In the genomic region with DNA sequence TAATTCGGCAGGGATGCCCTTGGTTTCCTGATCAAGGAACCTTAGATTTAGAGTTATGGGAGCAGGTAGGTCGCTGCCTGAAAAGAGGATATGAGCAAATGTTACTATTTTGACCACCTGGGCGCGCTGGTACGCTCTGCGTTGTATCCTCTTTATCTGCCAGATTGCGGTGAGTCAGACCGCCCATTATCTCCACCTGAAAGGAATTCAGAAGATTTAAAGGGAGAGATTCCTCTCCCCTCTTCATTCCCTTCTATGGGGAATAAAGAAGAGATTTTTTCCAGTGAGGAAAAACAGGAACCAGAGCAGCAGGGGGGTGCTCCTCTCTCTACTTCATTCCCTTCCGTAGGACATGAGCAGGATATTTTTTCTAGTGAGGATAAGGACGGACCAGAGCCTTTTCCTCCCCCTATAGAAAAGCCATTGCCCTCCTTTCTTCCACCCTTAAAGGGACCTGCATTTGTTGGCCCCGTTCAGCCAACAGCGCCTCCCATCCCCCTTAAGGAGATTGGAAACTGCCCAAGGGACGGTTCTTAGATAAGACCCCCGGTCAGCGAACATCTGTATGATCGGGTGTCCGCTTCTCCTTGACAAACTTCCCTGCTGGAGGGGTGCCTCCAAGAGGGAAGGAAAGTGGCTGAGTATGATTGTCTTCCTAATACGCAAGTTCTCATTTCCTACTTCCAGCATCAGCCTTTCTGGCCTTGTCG, we compare ENCODE assay signal across 8 cellular contexts. TPM values are rescaled to one million over a fixed set of nuclear protein-coding genes. Genes with fewer than 3 reads are reported as not detected.
DNase-seq lines count a peak whose midpoint lies in the region; ATAC-seq lines count a peak whose summit lies in the region.

No MANE protein-coding gene starts in this region.

- H3K4me3 Mint-ChIP-seq in activated CD4-positive, alpha-beta T cell treated with anti-CD3 and anti-CD28 coated beads, Interleukin-2, amount 10 ng/mL, durations not matched to agents 7 days and 5 days = peak overlapping the region; percentile 61

- no peaks in the 10 kb centered on the region for H3K9me3 Mint-ChIP-seq in activated CD4-positive, alpha-beta T cell treated with anti-CD3 and anti-CD28 coated beads, Interleukin-2, amount 10 ng/mL, durations not matched to agents 7 days and 5 days

- ATAC-seq in HG03159 (IDR thresholded peaks at IDR 0.05; ENCODE audit: unreplicated experiment) (peak; percentile 47), left ventricle myocardium superior (peak; percentile 63)

- no peaks in the 10 kb centered on the region for H3K27me3 ChIP-seq in skeletal muscle tissue (ENCODE audit: control insufficient read depth in 3 of 3, insufficient read depth in 3 of 3, low read length in 3 of 3)
- H3K27me3 ChIP-seq in SJCRH30 = 0 out of 2 replicates have a peak, but pooled peaks cover 3% of the 10 kb centered on the region

- H3K9me3 ChIP-seq in skeletal muscle tissue (ENCODE audit: control insufficient read depth in 3 of 3, low read length in 3 of 3) = no peaks in the 10 kb centered on the region
- no peaks in the 10 kb centered on the region for H3K9me3 ChIP-seq in SJCRH30 (replicated peaks)

- H3K4me3 ChIP-seq in skeletal muscle tissue (ENCODE audit: low read length in 3 of 3) = peak overlapping the region in 2 of 3 donors; percentile 31 to 42
- no peak overlapping the region for H3K4me3 ChIP-seq in SJCRH30

- no peaks in the 10 kb centered on the region for H3K36me3 Mint-ChIP-seq in activated CD4-positive, alpha-beta T cell treated with anti-CD3 and anti-CD28 coated beads, Interleukin-2, amount 10 ng/mL, durations not matched to agents 7 days and 5 days (ENCODE audit: low read depth)

- no peak overlapping the region for H3K9ac ChIP-seq in skeletal muscle tissue (ENCODE audit: low read depth in 1 of 3, low read length in 3 of 3)

- H3K27me3 Mint-ChIP-seq in activated CD4-positive, alpha-beta T cell treated with anti-CD3 and anti-CD28 coated beads, Interleukin-2, amount 10 ng/mL, durations not matched to agents 7 days and 5 days = peaks cover 23% of the 10 kb centered on the region

- no peak overlapping the region for H3K27ac Mint-ChIP-seq in activated CD4-positive, alpha-beta T cell treated with anti-CD3 and anti-CD28 coated beads, Interleukin-2, amount 10 ng/mL, durations not matched to agents 7 days and 5 days

- no peaks in the 10 kb centered on the region for H3K36me3 ChIP-seq in skeletal muscle tissue (ENCODE audit: control insufficient read depth in 3 of 3, insufficient read depth in 3 of 3, low read length in 3 of 3)
- H3K36me3 ChIP-seq in SJCRH30 = no peaks in the 10 kb centered on the region

- H3K4me1 Mint-ChIP-seq in activated CD4-positive, alpha-beta T cell treated with anti-CD3 and anti-CD28 coated beads, Interleukin-2, amount 10 ng/mL, durations not matched to agents 7 days and 5 days = peaks cover 14% of the 10 kb centered on the region

- peaks cover 0 to 4% (median 0%) of the 10 kb centered on the region in 3 donors for H3K4me1 ChIP-seq in skeletal muscle tissue (ENCODE audit: control insufficient read depth in 3 of 3, insufficient read depth in 3 of 3, low read length in 3 of 3)
- no peaks in the 10 kb centered on the region for H3K4me1 ChIP-seq in SJCRH30

- DNase-seq in DMS53 treated with DMSO at 0.1 percent for 48 hours (lab: John Stamatoyannopoulos, UW; ENCODE audit: unreplicated experiment) = peak; percentile 93
- DNase-seq in activated CD4-positive, alpha-beta T cell treated with anti-CD3 and anti-CD28 coated beads, Interleukin-2, amount 10 ng/mL, durations not matched to agents 7 days and 5 days = no peak
- peak; percentile 36 for DNase-seq in left ventricle myocardium superior
- DNase-seq in SJCRH30 = no peak
- no peak for DNase-seq in inferior parietal cortex (ENCODE audit: extremely low spot score)
- DNase-seq in SK-N-DZ (ENCODE audit: low spot score) = no peak

- CTCF ChIA-PET in activated CD4-positive, alpha-beta T cell treated with anti-CD3 and anti-CD28 coated beads, Interleukin-2, amount 10 ng/mL, durations not matched to agents 7 days and 5 days (lab: Charles Lee) = interaction anchor here (1.1 to 1.5 kb wide), 4 partner anchors 30 to 202 kb away, joined by 3 to 8 read pairs (median 6); a partner anchor contains a TSS

- POLR2A ChIA-PET in activated CD4-positive, alpha-beta T cell treated with anti-CD3 and anti-CD28 coated beads, Interleukin-2, amount 10 ng/mL, durations not matched to agents 7 days and 5 days (lab: Charles Lee) = no interaction called here

- H3K27ac ChIP-seq in skeletal muscle tissue (ENCODE audit: low read depth, low read length) = no peak overlapping the region
- no peak overlapping the region for H3K27ac ChIP-seq in SJCRH30

- intact Hi-C loops in left ventricle myocardium superior (cut with micrococcal nuclease) = loop anchor here (10.0 kb wide), 2 partner anchors 118 to 242 kb away; no protein-coding TSS in a partner anchor

RNA-seq across cellular contexts. Expression of a gene that starts 34.1 kb away (rescaled TPM):
- total RNA-seq in activated CD4-positive, alpha-beta T cell treated with anti-CD3 and anti-CD28 coated beads, Interleukin-2, amount 10 ng/mL, durations not matched to agents 7 days and 5 days = not detected
- not detected for total RNA-seq in left ventricle myocardium superior
- not detected for total RNA-seq in skeletal muscle tissue
- not detected in 2 replicates for total RNA-seq in SJCRH30 (2014; rRNA removed; shearing (Covaris generic))
- polyA plus RNA-seq in SK-N-DZ (2014; cell fraction: cytosol; rRNA removed) = not detected in 2 replicates
- polyA plus RNA-seq in SK-N-DZ (2014; cell fraction: nucleus; rRNA removed) = not detected in 2 replicates

RNA-seq across cellular contexts. Expression of a gene that starts 44.0 kb away (rescaled TPM):
- total RNA-seq in activated CD4-positive, alpha-beta T cell treated with anti-CD3 and anti-CD28 coated beads, Interleukin-2, amount 10 ng/mL, durations not matched to agents 7 days and 5 days = not detected
- total RNA-seq in left ventricle myocardium superior (not detected), skeletal muscle tissue (not detected)
- not detected in 2 replicates for total RNA-seq in SJCRH30 (2014; rRNA removed; shearing (Covaris generic))
- not detected in 2 replicates for polyA plus RNA-seq in SK-N-DZ (2014; cell fraction: cytosol; rRNA removed)
- polyA plus RNA-seq in SK-N-DZ (2014; cell fraction: nucleus; rRNA removed) = not detected in 2 replicates

Comparison
In these comparisons a context has a peak if more than half of its experiments do, and no peak if none do; other contexts are left out.
1. DNase-seq: peak in DMS53 treated with DMSO at 0.1 percent for 48 hours (single experiment) and left ventricle myocardium superior (single experiment); none in activated CD4-positive, alpha-beta T cell treated with anti-CD3 and anti-CD28 coated beads, Interleukin-2, amount 10 ng/mL, durations not matched to agents 7 days and 5 days (single experiment), SJCRH30 (0 of 2), inferior parietal cortex (single experiment) and SK-N-DZ (single experiment).